20 cellular contexts compared by ENCODE assay signal in the genomic region with DNA sequence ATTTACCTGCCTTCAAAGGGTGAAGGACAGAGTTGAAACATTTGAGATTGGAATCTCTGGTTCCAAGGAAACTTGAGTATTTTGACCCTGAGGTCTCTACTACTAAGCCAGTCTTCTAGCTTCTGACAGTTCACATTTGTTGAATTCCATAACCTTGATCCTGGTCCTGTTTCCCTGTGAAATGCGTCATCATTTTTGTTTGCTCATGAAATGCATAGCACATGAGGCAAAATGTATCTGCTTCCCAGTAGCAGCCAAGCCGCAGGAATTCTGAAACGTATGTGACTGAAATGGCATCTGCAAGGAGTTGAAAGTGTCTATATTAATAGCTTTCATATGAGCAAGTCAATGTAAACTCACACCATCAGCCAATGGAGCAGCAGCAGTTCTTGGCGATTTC.
DNase-seq lines count a peak whose midpoint lies in the region; ATAC-seq and TF ChIP-seq lines count a peak whose summit lies in the region.
"Had no signal": no experiment of that assay in that cellular context is flagged by ENCODE, and none has a peak within 500 bp of the region (broad histone marks: within the 10 kb centered on the region; RNA-seq: fewer than 3 reads in every experiment).

No MANE protein-coding gene starts in this region.

- H3K36me3 Mint-ChIP-seq in natural killer cell treated with Interleukin-12 subunit alpha and Interleukin-12 subunit beta and Interleukin-15 and Interleukin-18, amount 100 ng/mL, for 72 hours: no peaks in the 10 kb centered on the region
- H3K36me3 Mint-ChIP-seq: activated naive CD8-positive, alpha-beta T cell; IgD-negative memory B cell had no signal

- peaks cover 14% of the 10 kb centered on the region for H3K9me3 Mint-ChIP-seq in natural killer cell treated with Interleukin-12 subunit alpha and Interleukin-12 subunit beta and Interleukin-15 and Interleukin-18, amount 100 ng/mL, for 72 hours

- no peak for ATAC-seq in GM21360 (IDR thresholded peaks at IDR 0.05; ENCODE audit: unreplicated experiment)
- no peak for ATAC-seq in natural killer cell treated with Interleukin-12 subunit alpha and Interleukin-12 subunit beta and Interleukin-15 and Interleukin-18, amount 100 ng/mL, for 72 hours
- ATAC-seq: left colon, mucosa of descending colon had no signal

- no peaks in the 10 kb centered on the region for H3K36me3 ChIP-seq in breast epithelium

- in situ Hi-C loops in T47D (cut with HindIII; ENCODE audit: low pct_unique_long_range_greater_than_20kb, low sequenced_read_pairs): no loop called here

- no peaks in the 10 kb centered on the region for H3K27me3 ChIP-seq in breast epithelium

- no peak for TF ChIP-seq CTCF in breast epithelium (IDR thresholded peaks at IDR 0.05)
- TF ChIP-seq CTCF in foreskin fibroblast (IDR thresholded peaks at IDR 0.05; ENCODE audit: low read depth, low read length): no peak

- no peaks in the 10 kb centered on the region for H3K4me1 ChIP-seq in breast epithelium

- DNase-seq in T47D (ENCODE audit: low read depth in 1 of 2, low spot score in 1 of 2) (peak; percentile 7 to 76), breast epithelium (ENCODE audit: low spot score in 2 of 2) (no peak), amniotic epithelial cell (ENCODE audit: low read depth) (peak; percentile 97), foreskin fibroblast (peak; percentile 85 to 91), germinal center (ENCODE audit: low spot score) (no peak), SKM-1 treated with dmso at 0.1 percent for 144 hours (lab: John Stamatoyannopoulos, UW; ENCODE audit: unreplicated experiment) (no peak)
- no peak for DNase-seq in natural killer cell treated with Interleukin-12 subunit alpha and Interleukin-12 subunit beta and Interleukin-15 and Interleukin-18, amount 100 ng/mL, for 72 hours (ENCODE audit: low spot score)
- DNase-seq: activated CD4-positive, alpha-beta T cell treated with anti-CD3 and anti-CD28 coated beads for 1 hour; cerebellar nuclear complex; hippocampal formation; left colon; mucosa of descending colon; MV-4-11; NCI-H774; stimulated activated CD4-positive, alpha-beta T cell treated with anti-CD3 and anti-CD28 coated beads, Interleukin-15, amount 100 ng/mL, for 24 hours; T-helper 2 cell had no signal

- intact Hi-C loops in breast epithelium (cut with DNase I; ENCODE audit: low total_unique reads): no loop called here

- H3K27me3 Mint-ChIP-seq in natural killer cell treated with Interleukin-12 subunit alpha and Interleukin-12 subunit beta and Interleukin-15 and Interleukin-18, amount 100 ng/mL, for 72 hours: no peaks in the 10 kb centered on the region
- H3K27me3 Mint-ChIP-seq: activated naive CD8-positive, alpha-beta T cell had no signal

- H3K4me3 Mint-ChIP-seq in natural killer cell treated with Interleukin-12 subunit alpha and Interleukin-12 subunit beta and Interleukin-15 and Interleukin-18, amount 100 ng/mL, for 72 hours: no peak overlapping the region
- H3K4me3 Mint-ChIP-seq: activated naive CD8-positive, alpha-beta T cell; IgD-negative memory B cell had no signal

- no peak for TF ChIP-seq POLR2A in breast epithelium (IDR thresholded peaks at IDR 0.05)

- no peak overlapping the region for H3K27ac ChIP-seq in breast epithelium
- H3K27ac ChIP-seq: RWPE1 had no signal

- no peak overlapping the region for H3K4me3 ChIP-seq in breast epithelium
- no peak overlapping the region for H3K4me3 ChIP-seq in foreskin fibroblast (ENCODE audit: low read depth in 1 of 2, low read length in 2 of 2)
- H3K4me3 ChIP-seq: mucosa of descending colon had no signal

- H3K9me3 ChIP-seq in breast epithelium: peaks cover 0 to 5% of the 10 kb centered on the region in 2 donors
- H3K9me3 ChIP-seq: mucosa of descending colon had no signal

- no peaks in the 10 kb centered on the region for H3K4me1 Mint-ChIP-seq in natural killer cell treated with Interleukin-12 subunit alpha and Interleukin-12 subunit beta and Interleukin-15 and Interleukin-18, amount 100 ng/mL, for 72 hours (ENCODE audit: low read depth in 2 of 2)

- no peak overlapping the region for H3K27ac Mint-ChIP-seq in natural killer cell treated with Interleukin-12 subunit alpha and Interleukin-12 subunit beta and Interleukin-15 and Interleukin-18, amount 100 ng/mL, for 72 hours
- H3K27ac Mint-ChIP-seq: activated naive CD8-positive, alpha-beta T cell; IgD-negative memory B cell had no signal

Comparison
In these comparisons a context has a peak if more than half of its experiments do, and no peak if none do; other contexts are left out.
1. DNase-seq: peak in T47D (2 of 2), amniotic epithelial cell (single experiment) and foreskin fibroblast (2 of 2); none in breast epithelium (0 of 2), germinal center (single experiment), SKM-1 treated with dmso at 0.1 percent for 144 hours (single experiment) and natural killer cell treated with Interleukin-12 subunit alpha and Interleukin-12 subunit beta and Interleukin-15 and Interleukin-18, amount 100 ng/mL, for 72 hours (single experiment).